In genomic region chr9:128821584-128822406, GRCh38 we compare ENCODE assay signal across 29 cellular contexts. TPM values are rescaled to one million over a fixed set of nuclear protein-coding genes. Genes with fewer than 3 reads are reported as not detected.
A peak's percentile ranks its signal among the peaks of the same experiment; 100 is the strongest.
DNase-seq lines count a peak whose midpoint lies in the region; ATAC-seq, FAIRE-seq and TF ChIP-seq lines count a peak whose summit lies in the region.
"Had no signal": no experiment of that assay in that cellular context is flagged by ENCODE, and none has a peak within 500 bp of the region (broad histone marks: within the 10 kb centered on the region; RNA-seq: fewer than 3 reads in every experiment).

No MANE protein-coding gene starts in this region.

- H2AFZ ChIP-seq in H1 (ENCODE audit: low read length), result no peak overlapping the region

- no peaks in the 10 kb centered on the region for H3K27me3 Mint-ChIP-seq in Caco-2 (ENCODE audit: insufficient read depth, unreplicated experiment)

- no peak overlapping the region for H2BK15ac ChIP-seq in H1 (ENCODE audit: low read length)

- H3K36me3 ChIP-seq in Caco-2 (ENCODE audit: control insufficient read depth, insufficient read depth, low read length) (peaks cover 4% of the 10 kb centered on the region), H1 (ENCODE audit: control insufficient read depth in 2 of 4, insufficient read depth in 4 of 4, low read length in 3 of 4) (peaks cover 24 to 52% (median 45%) of the 10 kb centered on the region in 4 experiments), upper lobe of right lung (peaks cover 42% of the 10 kb centered on the region)

- DNase-seq in NCI-H2196 (lab: John Stamatoyannopoulos, UW; ENCODE audit: unreplicated experiment) (peak; percentile 30), NCI-H2196 treated with DMSO at 0.1 percent for 48 hours (lab: John Stamatoyannopoulos, UW; ENCODE audit: unreplicated experiment) (no peak), Caco-2 (no peak), H1 (ENCODE audit: low read depth in 1 of 2, low spot score in 2 of 2) (no peak), COLO829 (ENCODE audit: low spot score) (no peak), upper lobe of right lung (no peak)
- DNase-seq: 8988T; activated CD4-positive, alpha-beta T cell treated with anti-CD3 and anti-CD28 coated beads, Interleukin-2, amount 50 U/mL, for 4 hours; activated CD8-positive, alpha-beta memory T cell treated with anti-CD3 and anti-CD28 coated beads, Interleukin-2, amount 50 U/mL, for 4 hours; activated gamma-delta T cell treated with Interleukin-2 at 50 U/mL for 16 hours; anterior cingulate cortex; Calu3; caudate nucleus; HFFc6; kidney glomerular epithelial cell; MM.1S; NCI-H1436 treated with DMSO at 0.1 percent for 48 hours; NCI-H524 treated with DMSO at 0.1 percent for 48 hours; Peyer's patch; stimulated activated CD4-positive, alpha-beta T cell treated with anti-CD3 and anti-CD28 coated beads, Interleukin-2, amount 100 ng/mL, for 24 hours; stomach; WERI-Rb-1 had no signal

- H3K4ac ChIP-seq in H1 (replicated peaks; ENCODE audit: insufficient read length, low read depth, low read length), result no peak overlapping the region

- no peak for ATAC-seq in upper lobe of right lung
- ATAC-seq: psoas muscle had no signal

- no TSS peak for BruUV-seq in Caco-2 (replicated peaks; lab: Mats Ljungman, UMichigan)

- H2BK120ac ChIP-seq in H1 (replicated peaks; ENCODE audit: low read depth, low read length), result no peak overlapping the region

- TF ChIP-seq EP300 in H1 (IDR thresholded peaks at IDR 0.05; ENCODE audit: borderline replicate concordance in 1 of 2, low read depth in 2 of 2, low read length in 2 of 2), result no peak

- no peak overlapping the region for H3K4me3 ChIP-seq in Caco-2 (ENCODE audit: low read depth, low read length)
- H3K4me3 ChIP-seq in H1 (ENCODE audit: extremely low read depth in 1 of 4, insufficient read depth in 2 of 4, low read depth in 3 of 4, low read length in 4 of 4), result no peak overlapping the region
- H3K4me3 ChIP-seq in upper lobe of right lung, result no peak overlapping the region
- H3K4me3 ChIP-seq: lung, Peyer's patch, psoas muscle, skin epidermis, stomach, tibial nerve had no signal

- H3K9ac ChIP-seq in H1 (replicated peaks in 1 of 4; ENCODE audit: extremely low read depth in 1 of 4, low read depth in 3 of 4, low read length in 3 of 4), result no peak overlapping the region

- no peaks in the 10 kb centered on the region; the same call in 1 of the 2 replicates for H3K79me1 ChIP-seq in H1 (ENCODE audit: low read depth, low read length)

- H4K91ac ChIP-seq in H1 (replicated peaks; ENCODE audit: insufficient read length, low read length), result no peak overlapping the region

- H3K4me2 ChIP-seq in H1 (ENCODE audit: insufficient read depth in 1 of 2, low read depth in 2 of 2, low read length in 2 of 2), result no peak overlapping the region

- peak overlapping the region; percentile 16; the same call in 1 of the 2 replicates for H2BK5ac ChIP-seq in H1 (ENCODE audit: low read depth, low read length)

- peaks cover 7% of the 10 kb centered on the region; the same call in 1 of the 2 replicates for H3K23me2 ChIP-seq in H1 (ENCODE audit: low read depth, low read length)

- H3K9me3 ChIP-seq in Caco-2 (no peaks in the 10 kb centered on the region), H1 (ENCODE audit: insufficient read depth in 2 of 2, low read depth in 1 of 2, low read length in 1 of 2) (no peaks in the 10 kb centered on the region), upper lobe of right lung (no peaks in the 10 kb centered on the region)
- H3K9me3 ChIP-seq: Peyer's patch, psoas muscle, stomach, tibial nerve had no signal

- H4K5ac ChIP-seq in H1 (ENCODE audit: insufficient read length, low read depth, low read length), result no peak overlapping the region

- no peak overlapping the region for H2BK12ac ChIP-seq in H1 (ENCODE audit: low read depth, low read length)

- no peak for TF ChIP-seq CTCF in Caco-2 (IDR thresholded peaks at IDR 0.05; ENCODE audit: insufficient read depth in 1 of 2, low read depth in 1 of 2, low read length in 1 of 2, severe bottlenecking in 1 of 2, unreplicated experiment in 1 of 2)
- TF ChIP-seq CTCF in H1 (IDR thresholded peaks at IDR 0.05; ENCODE audit: control extremely low read depth in 1 of 3, insufficient read depth in 1 of 3, low read depth in 1 of 3, low read length in 3 of 3), result no peak
- TF ChIP-seq CTCF in upper lobe of right lung (IDR thresholded peaks at IDR 0.05), result no peak

- POLR2A ChIA-PET in Caco-2 (lab: Charles Lee), result interaction anchor here (1.0 kb wide), 1 partner anchor 8 kb away, joined by 3 read pairs; the partner anchor contains the start of gene SPOUT1
- POLR2A ChIA-PET in H1 (lab: Charles Lee; ENCODE audit: partially characterized antibody), result interaction anchor here (0.6 to 5.1 kb wide), 4 partner anchors 10 to 102 kb away, joined by 3 to 37 read pairs (median 4); no protein-coding TSS in a partner anchor

- intact Hi-C loops in Caco-2 (cut with micrococcal nuclease; ENCODE audit: unreplicated experiment) (no loop called here), upper lobe of right lung (cut with DNase I) (no loop called here)

- TF ChIP-seq POLR2A in H1 (IDR thresholded peaks at IDR 0.05; ENCODE audit: control extremely low read depth in 1 of 2, low read depth in 2 of 2, low read length in 2 of 2), result no peak

- H3K27ac ChIP-seq in H1 (ENCODE audit: low read depth, low read length) (no peak overlapping the region), upper lobe of right lung (no peak overlapping the region)
- H3K27ac ChIP-seq: Peyer's patch, psoas muscle, skin epidermis, stomach, tibial nerve, WERI-Rb-1 had no signal

- no peak overlapping the region for H2AK5ac ChIP-seq in H1 (ENCODE audit: low read depth, low read length)

- H4K20me1 ChIP-seq in H1 (replicated peaks in 1 of 2; ENCODE audit: control insufficient read depth in 1 of 2, insufficient read depth in 2 of 2, low read length in 2 of 2), result peaks cover 5 to 26% of the 10 kb centered on the region in 2 experiments

- no peak overlapping the region for H3K4me3 Mint-ChIP-seq in Caco-2 (ENCODE audit: unreplicated experiment)
- H3K4me3 Mint-ChIP-seq: dendritic cell treated with granulocyte-macrophage colony-stimulating factor and Interleukin-4, amounts not matched to agents 40 ng/mL and 50 ng/mL, for 4 days; HFFc6 had no signal

- H3K36me3 Mint-ChIP-seq in Caco-2 (ENCODE audit: insufficient read depth, unreplicated experiment), result peaks cover 82% of the 10 kb centered on the region

- H4K8ac ChIP-seq in H1 (ENCODE audit: extremely low read depth, insufficient read depth, low read length), result no peak overlapping the region

- FAIRE-seq in H1 (lab: Jason Lieb, UNC), result no peak
- FAIRE-seq: GM12892, GM19239 had no signal

- H3K4me1 Mint-ChIP-seq in Caco-2 (ENCODE audit: low read depth, unreplicated experiment), result peaks cover 15% of the 10 kb centered on the region

- H3K56ac ChIP-seq in H1 (replicated peaks; ENCODE audit: insufficient read length, low read depth, low read length), result no peak overlapping the region

- CTCF ChIA-PET in Caco-2 (lab: Charles Lee), result no interaction called here
- CTCF ChIA-PET in H1 (lab: Charles Lee; ENCODE audit: partially characterized antibody), result interaction anchor here (1.3 kb wide), 1 partner anchor 106 kb away, joined by 3 read pairs; no protein-coding TSS in a partner anchor

- H3K9me3 Mint-ChIP-seq in Caco-2 (ENCODE audit: unreplicated experiment), result no peaks in the 10 kb centered on the region
- H3K9me3 Mint-ChIP-seq: dendritic cell treated with granulocyte-macrophage colony-stimulating factor and Interleukin-4, amounts not matched to agents 40 ng/mL and 50 ng/mL, for 4 days; HFFc6 had no signal

- no peak overlapping the region for H3K23ac ChIP-seq in H1 (ENCODE audit: insufficient read length)

- 91% methylated on average over 14 of the region's 16 CpGs; no CpG with 5 or more reads in 1 of the 2 experiments for WGBS in H1 (ENCODE audit: extremely low coverage in 1 of 2, insufficient coverage in 1 of 2, insufficient read length in 1 of 2, insufficient replicate concordance in 2 of 2, low coverage in 1 of 2, low lambda C conversion rate in 2 of 2, missing lambda C conversion rate in 1 of 2), 2 experiments

- H3K4me1 ChIP-seq in Caco-2, result no peaks in the 10 kb centered on the region; the same call in none of the 2 replicates
- H3K4me1 ChIP-seq in H1 (replicated peaks in 1 of 4; ENCODE audit: control insufficient read depth in 3 of 4, insufficient read depth in 4 of 4, low read length in 3 of 4), result peaks cover 0 to 11% (median 3%) of the 10 kb centered on the region in 4 experiments; a peak in 2 of 7 replicates
- H3K4me1 ChIP-seq in upper lobe of right lung, result peaks cover 11% of the 10 kb centered on the region

- H3K27me3 ChIP-seq in Caco-2 (replicated peaks; ENCODE audit: control insufficient read depth, insufficient read depth, low read length) (no peaks in the 10 kb centered on the region), H1 (replicated peaks in 1 of 4; ENCODE audit: control insufficient read depth in 3 of 4, extremely low read depth in 1 of 4, insufficient read depth in 3 of 4, low read length in 3 of 4) (no peaks in the 10 kb centered on the region), upper lobe of right lung (no peaks in the 10 kb centered on the region)
- H3K27me3 ChIP-seq: Peyer's patch, stomach, tibial nerve had no signal

- H3K27ac Mint-ChIP-seq in Caco-2 (ENCODE audit: unreplicated experiment), result peak overlapping the region; percentile 40
- H3K27ac Mint-ChIP-seq: dendritic cell treated with granulocyte-macrophage colony-stimulating factor and Interleukin-4, amounts not matched to agents 40 ng/mL and 50 ng/mL, for 4 days; HFFc6 had no signal

- H3K79me2 ChIP-seq in H1 (ENCODE audit: control insufficient read depth in 1 of 2, insufficient read depth in 2 of 2, low read length in 2 of 2), result no peaks in the 10 kb centered on the region

- no peak overlapping the region for H3K14ac ChIP-seq in H1 (ENCODE audit: insufficient read length)

- no peak overlapping the region for H3K18ac ChIP-seq in H1 (ENCODE audit: extremely low read depth, low read length)

- no peak for TF ChIP-seq RAD21 in H1 (IDR thresholded peaks at IDR 0.05 in 1 of 2, conservative IDR thresholded peaks at IDR 0.05 in 1 of 2; ENCODE audit: low read depth in 2 of 2, low read length in 2 of 2)

- no peak overlapping the region for H2BK20ac ChIP-seq in H1 (ENCODE audit: low read length)

RNA-seq across cellular contexts. Expression of gene ENDOG, which starts 3.5 kb away (rescaled TPM):
- 25.9 and 30.0 TPM in 2 replicates for total RNA-seq in Caco-2 (2022)
- total RNA-seq in H1 (2021; fragmentation: NEBNext Ultra II Directional; extraction: Animal tissue kit (Norgen Biotek cat#: 25700)), result 17.5 and 22.4 TPM in 2 replicates
- 23.4 and 31.8 TPM in 2 replicates for polyA plus RNA-seq in H1 (2011; rRNA removed)
- 29.0 TPM for polyA plus RNA-seq in H1 (2011; cell fraction: cytosol; rRNA removed)
- 27.0 TPM for polyA plus RNA-seq in H1 (2011; cell fraction: nucleus; rRNA removed)
- polyA plus RNA-seq in H1 (2012, experiment 1 of 2), result 4.1 to 11.5 TPM (median 10.3 TPM) in 4 replicates
- polyA plus RNA-seq in H1 (2012, experiment 2 of 2), result 10.5 TPM
- polyA plus RNA-seq in H1 (2013, experiment 1 of 2), result 9.4 TPM
- 10.3 TPM for polyA plus RNA-seq in H1 (2013, experiment 2 of 2)
- polyA minus RNA-seq in H1 (2011; rRNA and poly(A)+ RNA removed), result 5.8 and 7.4 TPM in 2 replicates
- 10.9 TPM for polyA minus RNA-seq in H1 (2011; cell fraction: cytosol; rRNA and poly(A)+ RNA removed)
- 15.0 TPM for polyA minus RNA-seq in H1 (2011; cell fraction: nucleus; rRNA and poly(A)+ RNA removed)
- total RNA-seq in upper lobe of right lung, result 18.6 TPM

RNA-seq across cellular contexts. Expression of gene SPOUT1, which starts 7.8 kb away (rescaled TPM):
- total RNA-seq in Caco-2 (2022) (76.2 and 88.0 TPM in 2 replicates), upper lobe of right lung (45.8 TPM)
- total RNA-seq in H1 (2021; fragmentation: NEBNext Ultra II Directional; extraction: Animal tissue kit (Norgen Biotek cat#: 25700)), result 73.4 and 77.8 TPM in 2 replicates
- 69.2 and 100 TPM in 2 replicates for polyA plus RNA-seq in H1 (2011; rRNA removed)
- polyA plus RNA-seq in H1 (2011; cell fraction: cytosol; rRNA removed), result 55.2 TPM
- polyA plus RNA-seq in H1 (2011; cell fraction: nucleus; rRNA removed), result 108 TPM
- polyA plus RNA-seq in H1 (2012, experiment 1 of 2), result 46.8 to 62.2 TPM (median 51.5 TPM) in 4 replicates
- polyA plus RNA-seq in H1 (2012, experiment 2 of 2), result 32.7 TPM
- polyA plus RNA-seq in H1 (2013, experiment 1 of 2), result 21.3 TPM
- polyA plus RNA-seq in H1 (2013, experiment 2 of 2), result 20.5 TPM
- polyA minus RNA-seq in H1 (2011; rRNA and poly(A)+ RNA removed), result 42.9 and 47.9 TPM in 2 replicates
- 30.8 TPM for polyA minus RNA-seq in H1 (2011; cell fraction: cytosol; rRNA and poly(A)+ RNA removed)
- polyA minus RNA-seq in H1 (2011; cell fraction: nucleus; rRNA and poly(A)+ RNA removed), result 58.3 TPM

RNA-seq across cellular contexts. Expression of gene TBC1D13, which starts 34.7 kb away (rescaled TPM):
- total RNA-seq in Caco-2 (2022) (35.6 and 39.9 TPM in 2 replicates), upper lobe of right lung (27.1 TPM)
- 21.3 and 26.3 TPM in 2 replicates for total RNA-seq in H1 (2021; fragmentation: NEBNext Ultra II Directional; extraction: Animal tissue kit (Norgen Biotek cat#: 25700))
- polyA plus RNA-seq in H1 (2011; rRNA removed), result 24.7 and 33.0 TPM in 2 replicates
- 18.0 TPM for polyA plus RNA-seq in H1 (2011; cell fraction: cytosol; rRNA removed)
- 26.8 TPM for polyA plus RNA-seq in H1 (2011; cell fraction: nucleus; rRNA removed)
- 17.9 to 24.5 TPM (median 20.3 TPM) in 4 replicates for polyA plus RNA-seq in H1 (2012, experiment 1 of 2)
- polyA plus RNA-seq in H1 (2012, experiment 2 of 2), result 23.3 TPM
- 13.2 TPM for polyA plus RNA-seq in H1 (2013, experiment 1 of 2)
- 13.4 TPM for polyA plus RNA-seq in H1 (2013, experiment 2 of 2)
- polyA minus RNA-seq in H1 (2011; rRNA and poly(A)+ RNA removed), result 21.1 and 26.2 TPM in 2 replicates
- polyA minus RNA-seq in H1 (2011; cell fraction: cytosol; rRNA and poly(A)+ RNA removed), result 8.7 TPM
- 10.1 TPM for polyA minus RNA-seq in H1 (2011; cell fraction: nucleus; rRNA and poly(A)+ RNA removed)

RNA-seq across cellular contexts. Expression of gene ZER1, which starts 50.1 kb away (rescaled TPM):
- total RNA-seq in Caco-2 (2022), result 21.7 and 28.6 TPM in 2 replicates
- total RNA-seq in H1 (2021; fragmentation: NEBNext Ultra II Directional; extraction: Animal tissue kit (Norgen Biotek cat#: 25700)), result 20.5 and 22.6 TPM in 2 replicates
- 26.6 and 55.8 TPM in 2 replicates for polyA plus RNA-seq in H1 (2011; rRNA removed)
- 24.8 TPM for polyA plus RNA-seq in H1 (2011; cell fraction: cytosol; rRNA removed)
- polyA plus RNA-seq in H1 (2011; cell fraction: nucleus; rRNA removed), result 43.9 TPM
- 12.0 to 19.7 TPM (median 18.3 TPM) in 4 replicates for polyA plus RNA-seq in H1 (2012, experiment 1 of 2)
- 17.9 TPM for polyA plus RNA-seq in H1 (2012, experiment 2 of 2)
- 12.2 TPM for polyA plus RNA-seq in H1 (2013, experiment 1 of 2)
- 11.3 TPM for polyA plus RNA-seq in H1 (2013, experiment 2 of 2)
- 25.9 and 30.5 TPM in 2 replicates for polyA minus RNA-seq in H1 (2011; rRNA and poly(A)+ RNA removed)
- 24.1 TPM for polyA minus RNA-seq in H1 (2011; cell fraction: cytosol; rRNA and poly(A)+ RNA removed)
- polyA minus RNA-seq in H1 (2011; cell fraction: nucleus; rRNA and poly(A)+ RNA removed), result 20.3 TPM
- total RNA-seq in upper lobe of right lung, result 32.0 TPM

RNA-seq across cellular contexts. Expression of gene KYAT1, which starts 60.0 kb away (rescaled TPM):
- 6.9 and 7.8 TPM in 2 replicates for total RNA-seq in Caco-2 (2022)
- 28.5 and 30.4 TPM in 2 replicates for total RNA-seq in H1 (2021; fragmentation: NEBNext Ultra II Directional; extraction: Animal tissue kit (Norgen Biotek cat#: 25700))
- 42.2 and 56.6 TPM in 2 replicates for polyA plus RNA-seq in H1 (2011; rRNA removed)
- polyA plus RNA-seq in H1 (2011; cell fraction: cytosol; rRNA removed), result 49.2 TPM
- polyA plus RNA-seq in H1 (2011; cell fraction: nucleus; rRNA removed), result 133 TPM
- 24.5 to 34.8 TPM (median 33.7 TPM) in 4 replicates for polyA plus RNA-seq in H1 (2012, experiment 1 of 2)
- polyA plus RNA-seq in H1 (2012, experiment 2 of 2), result 46.6 TPM
- polyA plus RNA-seq in H1 (2013, experiment 1 of 2), result 20.9 TPM
- 20.5 TPM for polyA plus RNA-seq in H1 (2013, experiment 2 of 2)
- polyA minus RNA-seq in H1 (2011; rRNA and poly(A)+ RNA removed), result 21.4 and 28.1 TPM in 2 replicates
- polyA minus RNA-seq in H1 (2011; cell fraction: cytosol; rRNA and poly(A)+ RNA removed), result 15.2 TPM
- polyA minus RNA-seq in H1 (2011; cell fraction: nucleus; rRNA and poly(A)+ RNA removed), result 14.7 TPM
- 6.6 TPM for total RNA-seq in upper lobe of right lung
